ENCODE assay signal across 31 cellular contexts in the genomic region with DNA sequence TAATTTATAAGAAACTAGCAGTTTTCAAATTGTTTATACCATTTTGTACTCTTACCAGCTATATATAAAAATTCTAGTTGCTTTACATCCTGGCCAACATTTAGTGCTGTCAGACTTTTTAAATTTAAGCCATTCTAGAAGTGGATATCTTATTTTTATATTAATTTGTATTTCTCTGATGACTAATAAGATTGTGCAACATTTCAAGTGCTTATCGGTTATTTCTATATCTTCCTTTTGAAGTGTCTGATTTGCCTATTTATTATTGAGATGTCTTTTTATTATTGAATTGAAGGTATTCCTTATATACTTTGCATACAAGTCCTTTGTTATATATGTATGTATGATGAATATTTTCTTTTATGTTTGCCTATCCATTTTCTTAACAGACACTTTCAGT.
"Had no signal": no experiment of that assay in that cellular context is flagged by ENCODE, and none has a peak within 500 bp of the region (broad histone marks: within the 10 kb centered on the region; RNA-seq: fewer than 3 reads in every experiment).

No MANE protein-coding gene starts in this region.

- ATAC-seq: activated naive CD4-positive, alpha-beta T cell treated with anti-CD3 and anti-CD28 coated beads, Interleukin-2, amount 50 U/mL, for 72 hours; activated naive CD8-positive, alpha-beta T cell treated with anti-CD3 and anti-CD28 coated beads, Interleukin-2, amount 50 U/mL, for 24 hours; activated T-cell treated with anti-CD3 and anti-CD28 coated beads, Interleukin-2, amount 50 U/mL, for 4 hours; activated T-cell treated with anti-CD3 and anti-CD28 coated beads, Interleukin-2, amount 50 U/mL, for 72 hours; activated T-helper 17 cell treated with anti-CD3 and anti-CD28 coated beads, Interleukin-2, amount 50 U/mL, for 72 hours; body of pancreas had no signal

- H3K27ac ChIP-seq: adrenal gland, ascending aorta, body of pancreas, brain microvascular endothelial cell, breast epithelium, cardiac muscle cell had no signal

- H3K36me3 ChIP-seq: adrenal gland, ascending aorta, brain microvascular endothelial cell, breast epithelium, cardiac muscle cell had no signal

- H3K4me3 ChIP-seq: adrenal gland, ascending aorta, body of pancreas, breast epithelium, cardiac muscle cell had no signal

- H3K4me1 ChIP-seq: adrenal gland, ascending aorta, body of pancreas, breast epithelium had no signal

- DNase-seq: activated effector memory CD4-positive, alpha-beta T cell treated with anti-CD3 and anti-CD28 coated beads, Interleukin-2, amount 50 U/mL, for 16 hours; activated effector memory CD4-positive, alpha-beta T cell treated with Interleukin-2 at 50 U/mL for 16 hours; activated gamma-delta T cell; activated gamma-delta T cell treated with Interleukin-2 at 50 U/mL for 16 hours; activated naive CD4-positive, alpha-beta T cell; activated naive CD4-positive, alpha-beta T cell treated with anti-CD3 and anti-CD28 coated beads for 36 hours; activated naive CD4-positive, alpha-beta T cell treated with anti-CD3 and anti-CD28 coated beads, Interleukin-2, amount 10 ng/mL, durations not matched to agents 7 days and 5 days; activated naive CD4-positive, alpha-beta T cell treated with anti-CD3 and anti-CD28 coated beads, Interleukin-2, amount 50 U/mL, for 16 hours; activated naive CD4-positive, alpha-beta T cell treated with Interleukin-2 at 50 U/mL for 16 hours; activated naive CD8-positive, alpha-beta T cell treated with anti-CD3 and anti-CD28 coated beads for 36 hours; activated naive CD8-positive, alpha-beta T cell treated with anti-CD3 and anti-CD28 coated beads, Interleukin-2, amount 10 ng/mL, durations not matched to agents 7 days and 5 days; activated naive CD8-positive, alpha-beta T cell treated with anti-CD3 and anti-CD28 coated beads, Interleukin-2, amount 50 U/mL, for 24 hours; activated T-cell treated with anti-CD3 and anti-CD28 coated beads, Interleukin-2, amount 50 U/mL, for 24 hours; activated T-cell treated with anti-CD3 and anti-CD28 coated beads, Interleukin-2, amount 50 U/mL, for 4 hours; activated T-cell treated with anti-CD3 and anti-CD28 coated beads, Interleukin-2, amount 50 U/mL, for 48 hours; activated T-cell treated with anti-CD3 and anti-CD28 coated beads, Interleukin-2, amount 50 U/mL, for 72 hours; adrenal gland; amniotic stem cell; amygdala; anterior cingulate cortex; aorta; body of pancreas; brain microvascular endothelial cell; caudate nucleus; central memory CD4-positive, alpha-beta T cell; cerebellar nuclear complex had no signal

- H3K27me3 ChIP-seq: adrenal gland, ascending aorta, body of pancreas, brain microvascular endothelial cell, breast epithelium, cardiac muscle cell had no signal

- H3K9me3 ChIP-seq: adrenal gland, ascending aorta, body of pancreas, breast epithelium had no signal
